Comparison of ENCODE assay signal across 24 cellular contexts in the genomic region with DNA sequence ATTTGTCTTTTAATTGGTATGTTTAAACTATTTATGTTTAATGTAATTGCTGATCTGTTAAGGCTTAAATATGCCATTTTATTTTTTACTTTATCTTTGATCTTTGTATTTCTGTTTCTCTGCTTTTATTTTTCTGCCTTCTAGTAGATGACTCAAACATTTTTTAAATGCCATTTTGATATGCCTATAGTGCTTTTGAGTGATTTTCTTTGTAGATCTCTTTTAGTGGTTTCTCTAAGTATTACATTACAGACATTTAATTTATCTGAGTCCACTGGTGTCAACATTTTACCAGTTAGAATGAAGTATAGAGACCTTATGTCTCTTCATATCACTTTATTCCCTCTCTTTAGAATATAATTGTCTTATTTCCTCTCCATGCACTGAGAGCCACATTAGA. TPM values are rescaled to one million over a fixed set of nuclear protein-coding genes. Genes with fewer than 3 reads are reported as not detected.
A peak's percentile ranks its signal among the peaks of the same experiment; 100 is the strongest.
DNase-seq lines count a peak whose midpoint lies in the region; ATAC-seq, FAIRE-seq and TF ChIP-seq lines count a peak whose summit lies in the region.
"Had no signal": no experiment of that assay in that cellular context is flagged by ENCODE, and none has a peak within 500 bp of the region (broad histone marks: within the 10 kb centered on the region; RNA-seq: fewer than 3 reads in every experiment).

No MANE protein-coding gene starts in this region.

- no peaks in the 10 kb centered on the region for H3K27me3 Mint-ChIP-seq in astrocyte (ENCODE audit: low read depth, unreplicated experiment)

- no peak overlapping the region for H2BK15ac ChIP-seq in IMR-90 (ENCODE audit: low read depth, low read length)

- H3K36me3 Mint-ChIP-seq in astrocyte (ENCODE audit: low read depth, unreplicated experiment) = peaks cover 2% of the 10 kb centered on the region
- H3K36me3 Mint-ChIP-seq: CD4-positive, CD25-positive, alpha-beta regulatory T cell had no signal

- no peak overlapping the region for H4K8ac ChIP-seq in IMR-90 (ENCODE audit: low read depth in 2 of 2, low read length in 2 of 2)

- BruUV-seq in IMR-90 (replicated peaks; lab: Mats Ljungman, UMichigan) = no TSS peak

- no peak overlapping the region for H3K4ac ChIP-seq in IMR-90 (ENCODE audit: low read depth, low read length)

- no peaks in the 10 kb centered on the region for H3K27me3 ChIP-seq in IMR-90 (ENCODE audit: control insufficient read depth, insufficient read depth, low read length)
- H3K27me3 ChIP-seq in astrocyte (ENCODE audit: insufficient read depth, low read length) = no peaks in the 10 kb centered on the region

- POLR2A ChIA-PET in IMR-90 (lab: Charles Lee; ENCODE audit: unreplicated experiment) = no interaction called here

- H2AK9ac ChIP-seq in IMR-90 (replicated peaks; ENCODE audit: low read depth, low read length, poor library complexity) = no peak overlapping the region

- H3K9me1 ChIP-seq in IMR-90 (ENCODE audit: insufficient read depth, low read length) = 0 out of 2 replicates have a peak, but pooled peaks cover 7% of the 10 kb centered on the region

- in situ Hi-C loops in IMR-90 (cut with MboI; ENCODE audit: low sequenced_read_pairs) = no loop called here

- TF ChIP-seq POLR2A in IMR-90 (IDR thresholded peaks at IDR 0.05; ENCODE audit: low read depth, low read length) = no peak

- H4K5ac ChIP-seq in IMR-90 (ENCODE audit: low read depth, low read length) = no peak overlapping the region

- dilution Hi-C loops in IMR-90 (cut with HindIII; ENCODE audit: low sequenced_read_pairs, unreplicated experiment) = no loop called here

- H3K36me3 ChIP-seq in IMR-90 (ENCODE audit: control insufficient read depth, insufficient read depth, low read length) (no peaks in the 10 kb centered on the region), astrocyte (ENCODE audit: insufficient read depth, low read length) (no peaks in the 10 kb centered on the region)

- no peaks in the 10 kb centered on the region for H3K79me2 ChIP-seq in astrocyte (ENCODE audit: insufficient read depth, low read length)

- H4K91ac ChIP-seq in IMR-90 (ENCODE audit: insufficient read depth, low read depth, low read length) = no peak overlapping the region

- peaks cover 29% of the 10 kb centered on the region for H3K9me3 Mint-ChIP-seq in astrocyte (ENCODE audit: unreplicated experiment)

- peak; percentile 37 for ATAC-seq in IMR-90 (ENCODE audit: low read depth)
- ATAC-seq in HG02642 (IDR thresholded peaks at IDR 0.05; ENCODE audit: poor library complexity, unreplicated experiment) = no peak
- ATAC-seq in GM18498 (IDR thresholded peaks at IDR 0.05; ENCODE audit: unreplicated experiment) = no peak
- ATAC-seq: A549, PC-3 had no signal

- intact Hi-C loops in IMR-90 (cut with micrococcal nuclease) = no loop called here

- H3K9ac ChIP-seq in IMR-90 (ENCODE audit: low read depth, low read length) (no peak overlapping the region), astrocyte (ENCODE audit: low read length) (no peak overlapping the region)
- H3K9ac ChIP-seq: SK-N-SH had no signal

- no peak overlapping the region for H3K18ac ChIP-seq in IMR-90 (ENCODE audit: low read depth, low read length)

- H2BK120ac ChIP-seq in IMR-90 (ENCODE audit: low read depth, low read length) = no peak overlapping the region

- H3K9me3 ChIP-seq in IMR-90 (ENCODE audit: control insufficient read depth, insufficient read depth, low read length) (peaks cover 4% of the 10 kb centered on the region), astrocyte (ENCODE audit: insufficient read depth, low read depth, low read length) (peaks cover 2% of the 10 kb centered on the region)
- H3K9me3 ChIP-seq: A549 had no signal

- no peak overlapping the region for H2BK5ac ChIP-seq in IMR-90 (ENCODE audit: low read depth, low read length, poor library complexity, severe bottlenecking)

- no peak overlapping the region for H3K27ac ChIP-seq in IMR-90 (ENCODE audit: insufficient read depth, low read length)
- no peak overlapping the region for H3K27ac ChIP-seq in astrocyte (ENCODE audit: low read depth, low read length)
- H3K27ac ChIP-seq: A549, RWPE1 had no signal

- H3K23ac ChIP-seq in IMR-90 (ENCODE audit: low read depth, low read length) = no peak overlapping the region

- no peak overlapping the region for H3K14ac ChIP-seq in IMR-90 (replicated peaks; ENCODE audit: low read depth, low read length)

- H2BK20ac ChIP-seq in IMR-90 (ENCODE audit: low read depth, low read length) = no peak overlapping the region

- no peak for TF ChIP-seq RAD21 in IMR-90 (IDR thresholded peaks at IDR 0.05; ENCODE audit: low read length)

- H3K4me2 ChIP-seq in IMR-90 (ENCODE audit: low read depth, low read length) (no peak overlapping the region), astrocyte (ENCODE audit: low read length) (no peak overlapping the region)
- H3K4me2 ChIP-seq: A549, SK-N-SH had no signal

- no peak overlapping the region for H3K56ac ChIP-seq in IMR-90 (ENCODE audit: extremely low read depth, insufficient read depth, low read length)

- no peaks in the 10 kb centered on the region; the same call in 1 of the 2 replicates for H3K4me1 ChIP-seq in IMR-90 (ENCODE audit: control insufficient read depth, insufficient read depth, low read length)
- H3K4me1 ChIP-seq in astrocyte (ENCODE audit: insufficient read depth, low read length) = no peaks in the 10 kb centered on the region
- H3K4me1 ChIP-seq: A549 had no signal

- DNase-seq in AG10803 (ENCODE audit: low read depth) = peak; percentile 13
- peak; percentile 24 for DNase-seq in IMR-90
- peak; percentile 25 for DNase-seq in astrocyte (ENCODE audit: low read depth)
- peak; percentile 13 for DNase-seq in foreskin melanocyte
- no peak for DNase-seq in NCI-H748 treated with DMSO at 0.1 percent for 48 hours (lab: John Stamatoyannopoulos, UW)
- DNase-seq in NCI-H1694 treated with DMSO at 0.1 percent for 48 hours (lab: John Stamatoyannopoulos, UW) = no peak
- DNase-seq: CD4-positive, CD25-positive, alpha-beta regulatory T cell; DMS79; H7; KBM-7; NCI-H1105; NCI-H146; NCI-H2081; NCI-H2171; NCI-H446; NCI-H526; PC-3; SHP77 treated with DMSO at 0.1 percent for 48 hours; SK-N-SH had no signal

- H3K79me1 ChIP-seq in IMR-90 (ENCODE audit: low read depth in 1 of 2, low read length in 2 of 2) = no peaks in the 10 kb centered on the region

- H3K4me3 ChIP-seq in AG10803 (ENCODE audit: low read length) = no peak overlapping the region
- no peak overlapping the region for H3K4me3 ChIP-seq in IMR-90 (ENCODE audit: insufficient read depth, low read depth, low read length)
- H3K4me3 ChIP-seq in astrocyte (ENCODE audit: insufficient read depth, low read depth, low read length) = no peak overlapping the region
- H3K4me3 ChIP-seq: A549 had no signal

- no peak overlapping the region for H3K27ac Mint-ChIP-seq in astrocyte (ENCODE audit: unreplicated experiment)
- H3K27ac Mint-ChIP-seq: CD4-positive, CD25-positive, alpha-beta regulatory T cell had no signal

- no peaks in the 10 kb centered on the region for H3K4me1 Mint-ChIP-seq in astrocyte (ENCODE audit: low read depth, unreplicated experiment)
- H3K4me1 Mint-ChIP-seq: CD4-positive, CD25-positive, alpha-beta regulatory T cell had no signal

- H4K20me1 ChIP-seq in IMR-90 (ENCODE audit: insufficient read depth, low read length) (no peaks in the 10 kb centered on the region), astrocyte (ENCODE audit: insufficient read depth, low read length) (no peaks in the 10 kb centered on the region)

- CTCF ChIA-PET in IMR-90 (lab: Yijun Ruan, JAX) = no interaction called here

- H3K4me3 Mint-ChIP-seq in astrocyte (ENCODE audit: unreplicated experiment) = no peak overlapping the region
- H3K4me3 Mint-ChIP-seq: CD4-positive, CD25-positive, alpha-beta regulatory T cell had no signal

- no peak for FAIRE-seq in astrocyte (lab: Jason Lieb, UNC)
- FAIRE-seq: A549 had no signal

- no peak overlapping the region for H2AK5ac ChIP-seq in IMR-90 (ENCODE audit: low read depth, low read length)

- no peak for TF ChIP-seq CTCF in AG10803 (conservative IDR thresholded peaks at IDR 0.05; ENCODE audit: low read length)
- no peak for TF ChIP-seq CTCF in IMR-90 (conservative IDR thresholded peaks at IDR 0.05; ENCODE audit: low read depth, low read length)
- TF ChIP-seq CTCF in astrocyte (IDR thresholded peaks at IDR 0.05; ENCODE audit: insufficient read depth, low read depth, low read length) = no peak

- H2AFZ ChIP-seq in IMR-90 (replicated peaks; ENCODE audit: low read length, poor library complexity) (no peak overlapping the region), astrocyte (ENCODE audit: low read depth, low read length) (no peak overlapping the region)

TF ChIP-seq in IMR-90, 13 proteins besides CTCF, POLR2A, EP300 and RAD21:
- TF ChIP-seq CEBPB (IDR thresholded peaks at IDR 0.05; ENCODE audit: low read depth, low read length) (no peak), RFX5 (IDR thresholded peaks at IDR 0.05; ENCODE audit: low read depth, low read length) (no peak), MAFK (IDR thresholded peaks at IDR 0.05; ENCODE audit: low read depth, low read length) (no peak), MAZ (IDR thresholded peaks at IDR 0.05; ENCODE audit: borderline replicate concordance, low read depth, low read length) (no peak), SMC3 (IDR thresholded peaks at IDR 0.05; ENCODE audit: low read depth, low read length) (no peak), FOS (IDR thresholded peaks at IDR 0.05; ENCODE audit: low read depth, low read length) (no peak), CHD1 (IDR thresholded peaks at IDR 0.05; ENCODE audit: low read depth, low read length) (no peak), NFE2L2 (IDR thresholded peaks at IDR 0.05; ENCODE audit: low read depth, low read length) (no peak)
- TF ChIP-seq, protein P1, sequence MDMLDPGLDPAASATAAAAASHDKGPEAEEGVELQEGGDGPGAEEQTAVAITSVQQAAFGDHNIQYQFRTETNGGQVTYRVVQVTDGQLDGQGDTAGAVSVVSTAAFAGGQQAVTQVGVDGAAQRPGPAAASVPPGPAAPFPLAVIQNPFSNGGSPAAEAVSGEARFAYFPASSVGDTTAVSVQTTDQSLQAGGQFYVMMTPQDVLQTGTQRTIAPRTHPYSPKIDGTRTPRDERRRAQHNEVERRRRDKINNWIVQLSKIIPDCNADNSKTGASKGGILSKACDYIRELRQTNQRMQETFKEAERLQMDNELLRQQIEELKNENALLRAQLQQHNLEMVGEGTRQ (IDR thresholded peaks at IDR 0.05; ENCODE audit: low read depth, low read length) = no peak

RNA-seq across cellular contexts. Expression of a gene that starts 32.7 kb away (rescaled TPM):
- total RNA-seq in IMR-90 (2012; rRNA removed) (15.2 and 18.3 TPM in 2 replicates), astrocyte (2.5 and 2.7 TPM in 2 replicates)
- 45.2 and 50.8 TPM in 2 replicates for polyA plus RNA-seq in IMR-90 (2012; rRNA removed)
- polyA plus RNA-seq in IMR-90 (2012; cell fraction: cytosol; rRNA removed) = 52.3 and 73.8 TPM in 2 replicates
- polyA plus RNA-seq in IMR-90 (2012; cell fraction: nucleus; rRNA removed; ENCODE audit: low replicate concordance) = 136 and 310 TPM in 2 replicates
- total RNA-seq: CD4-positive, CD25-positive, alpha-beta regulatory T cell; G401 had no signal
- polyA plus RNA-seq: CD4-positive, CD25-positive, alpha-beta regulatory T cell had no signal

Comparison
In these comparisons a context has a peak if more than half of its experiments do, and no peak if none do; other contexts are left out.
1. DNase-seq: peak in AG10803 (single experiment), IMR-90 (single experiment), astrocyte (single experiment) and foreskin melanocyte (single experiment); none in NCI-H748 treated with DMSO at 0.1 percent for 48 hours (single experiment) and NCI-H1694 treated with DMSO at 0.1 percent for 48 hours (single experiment).